21 cellular contexts compared by ENCODE assay signal in genomic region chr10:32271617-32272016, GRCh38.
DNase-seq lines count a peak whose midpoint lies in the region; ATAC-seq, FAIRE-seq and TF ChIP-seq lines count a peak whose summit lies in the region.
"Had no signal": no experiment of that assay in that cellular context is flagged by ENCODE, and none has a peak within 500 bp of the region (broad histone marks: within the 10 kb centered on the region; RNA-seq: fewer than 3 reads in every experiment).

No MANE protein-coding gene starts in this region.

- peaks cover 2% of the 10 kb centered on the region for H3K4me1 Mint-ChIP-seq in activated CD4-positive, alpha-beta memory T cell treated with anti-CD3 and anti-CD28 coated beads, Interleukin-2, amount 10 ng/mL, durations not matched to agents 7 days and 5 days

- H3K27ac ChIP-seq in IMR-90 (ENCODE audit: insufficient read depth, low read length) (no peak overlapping the region), body of pancreas (no peak overlapping the region)
- H3K27ac ChIP-seq: coronary artery, right lobe of liver had no signal

- no peaks in the 10 kb centered on the region for H3K27me3 Mint-ChIP-seq in activated CD4-positive, alpha-beta memory T cell treated with anti-CD3 and anti-CD28 coated beads, Interleukin-2, amount 10 ng/mL, durations not matched to agents 7 days and 5 days

- no peak overlapping the region for H3K4ac ChIP-seq in IMR-90 (ENCODE audit: low read depth, low read length)

- ATAC-seq in IMR-90 (ENCODE audit: low read depth) (no peak), body of pancreas (peak; percentile 45)
- ATAC-seq: left ventricle myocardium superior had no signal

- H3K36me3 ChIP-seq in IMR-90 (ENCODE audit: control insufficient read depth, insufficient read depth, low read length) (peaks cover 35% of the 10 kb centered on the region), body of pancreas (replicated peaks in 1 of 2; ENCODE audit: insufficient read depth in 1 of 2, low read depth in 2 of 2) (peaks cover 6 to 19% of the 10 kb centered on the region in 2 donors)

- no TSS peak for BruUV-seq in IMR-90 (replicated peaks; lab: Mats Ljungman, UMichigan)

- H4K20me1 ChIP-seq in IMR-90 (ENCODE audit: insufficient read depth, low read length) = peaks cover 3% of the 10 kb centered on the region; the same call in 1 of the 2 replicates

- H2BK20ac ChIP-seq in IMR-90 (ENCODE audit: low read depth, low read length) = no peak overlapping the region

- no peak overlapping the region for H4K5ac ChIP-seq in IMR-90 (ENCODE audit: low read depth, low read length)

- no peak for TF ChIP-seq POLR2A in IMR-90 (IDR thresholded peaks at IDR 0.05; ENCODE audit: low read depth, low read length)
- TF ChIP-seq POLR2A in body of pancreas (IDR thresholded peaks at IDR 0.05) = no peak

- no peaks in the 10 kb centered on the region for H3K9me3 Mint-ChIP-seq in activated CD4-positive, alpha-beta memory T cell treated with anti-CD3 and anti-CD28 coated beads, Interleukin-2, amount 10 ng/mL, durations not matched to agents 7 days and 5 days

- H2BK15ac ChIP-seq in IMR-90 (ENCODE audit: low read depth, low read length) = no peak overlapping the region

- no peak overlapping the region for H3K27ac Mint-ChIP-seq in activated CD4-positive, alpha-beta memory T cell treated with anti-CD3 and anti-CD28 coated beads, Interleukin-2, amount 10 ng/mL, durations not matched to agents 7 days and 5 days

- no peak overlapping the region for H4K8ac ChIP-seq in IMR-90 (ENCODE audit: low read depth in 2 of 2, low read length in 2 of 2)

- H3K18ac ChIP-seq in IMR-90 (ENCODE audit: low read depth, low read length) = no peak overlapping the region

- no peak overlapping the region for H4K91ac ChIP-seq in IMR-90 (ENCODE audit: insufficient read depth, low read depth, low read length)

- no peak overlapping the region for H2AFZ ChIP-seq in IMR-90 (replicated peaks; ENCODE audit: low read length, poor library complexity)

- H3K23ac ChIP-seq in IMR-90 (ENCODE audit: low read depth, low read length) = no peak overlapping the region

- H2AK5ac ChIP-seq in IMR-90 (ENCODE audit: low read depth, low read length) = no peak overlapping the region

- dilution Hi-C loops in IMR-90 (cut with HindIII; ENCODE audit: low sequenced_read_pairs, unreplicated experiment) = no loop called here

- no peak overlapping the region for H3K4me3 ChIP-seq in AG09309 (ENCODE audit: control insufficient read depth, low read depth, low read length)
- no peak overlapping the region for H3K4me3 ChIP-seq in IMR-90 (ENCODE audit: insufficient read depth, low read depth, low read length)
- no peak overlapping the region for H3K4me3 ChIP-seq in body of pancreas
- H3K4me3 ChIP-seq in fibroblast of the aortic adventitia (ENCODE audit: low read depth, low read length) = no peak overlapping the region
- H3K4me3 ChIP-seq: coronary artery, right lobe of liver had no signal

- CTCF ChIA-PET in IMR-90 (lab: Yijun Ruan, JAX) = interaction anchor here (0.6 kb wide), 1 partner anchor 592 kb away, joined by 3 read pairs; no protein-coding TSS in a partner anchor
- CTCF ChIA-PET in activated CD4-positive, alpha-beta memory T cell treated with anti-CD3 and anti-CD28 coated beads, Interleukin-2, amount 10 ng/mL, durations not matched to agents 7 days and 5 days (lab: Charles Lee) = no interaction called here

- H3K4me1 ChIP-seq in IMR-90 (ENCODE audit: control insufficient read depth, insufficient read depth, low read length) (peaks cover 2% of the 10 kb centered on the region; the same call in 1 of the 2 replicates), body of pancreas (peaks cover 12% of the 10 kb centered on the region)
- H3K4me1 ChIP-seq: right lobe of liver had no signal

- H2AK9ac ChIP-seq in IMR-90 (replicated peaks; ENCODE audit: low read depth, low read length, poor library complexity) = no peak overlapping the region

- no peak overlapping the region for H3K56ac ChIP-seq in IMR-90 (ENCODE audit: extremely low read depth, insufficient read depth, low read length)

- FAIRE-seq in urothelium cell line (lab: Jason Lieb, UNC) = no peak
- FAIRE-seq: endothelial cell of umbilical vein had no signal

- POLR2A ChIA-PET in IMR-90 (lab: Charles Lee; ENCODE audit: unreplicated experiment) = no interaction called here
- POLR2A ChIA-PET in activated CD4-positive, alpha-beta memory T cell treated with anti-CD3 and anti-CD28 coated beads, Interleukin-2, amount 10 ng/mL, durations not matched to agents 7 days and 5 days (lab: Charles Lee) = no interaction called here

- in situ Hi-C loops in IMR-90 (cut with MboI; ENCODE audit: low sequenced_read_pairs) = no loop called here

- intact Hi-C loops in IMR-90 (cut with micrococcal nuclease) = loop anchor here (5.0 kb wide), 1 partner anchor 76 kb away; the partner anchor contains the start of gene EPC1
- intact Hi-C loops in body of pancreas (cut with DNase I) = no loop called here

- peaks cover 6 to 19% of the 10 kb centered on the region in 2 experiments for H3K79me1 ChIP-seq in IMR-90 (ENCODE audit: low read depth in 1 of 2, low read length in 2 of 2)

- H3K36me3 Mint-ChIP-seq in activated CD4-positive, alpha-beta memory T cell treated with anti-CD3 and anti-CD28 coated beads, Interleukin-2, amount 10 ng/mL, durations not matched to agents 7 days and 5 days (ENCODE audit: low read depth) = peaks cover 65% of the 10 kb centered on the region

- H2BK5ac ChIP-seq in IMR-90 (ENCODE audit: low read depth, low read length, poor library complexity, severe bottlenecking) = no peak overlapping the region

- TF ChIP-seq CTCF in AG09309 (IDR thresholded peaks at IDR 0.05; ENCODE audit: control insufficient read depth, insufficient read depth, low read depth, low read length, missing control alignments) = no peak
- TF ChIP-seq CTCF in IMR-90 (conservative IDR thresholded peaks at IDR 0.05; ENCODE audit: low read depth, low read length) = no peak
- no peak for TF ChIP-seq CTCF in body of pancreas (IDR thresholded peaks at IDR 0.05)
- TF ChIP-seq CTCF in fibroblast of the aortic adventitia (IDR thresholded peaks at IDR 0.05; ENCODE audit: insufficient read depth, low read length) = no peak

- H3K9ac ChIP-seq in IMR-90 (ENCODE audit: low read depth, low read length) = no peak overlapping the region

- no peak overlapping the region for H3K4me3 Mint-ChIP-seq in activated CD4-positive, alpha-beta memory T cell treated with anti-CD3 and anti-CD28 coated beads, Interleukin-2, amount 10 ng/mL, durations not matched to agents 7 days and 5 days

- no peak overlapping the region for H2BK120ac ChIP-seq in IMR-90 (ENCODE audit: low read depth, low read length)

- WGBS in IMR-90 (ENCODE audit: extremely low coverage in 2 of 2, insufficient read length in 1 of 2), 2 experiments = 90% methylated on average over 2 of the region's 3 CpGs; no CpG with 5 or more reads in 1 of the 2 experiments
- WGBS in body of pancreas, 2 donors = 40 to 59% methylated on average over 3 of the region's 3 CpGs

- no peak overlapping the region for H3K4me2 ChIP-seq in IMR-90 (ENCODE audit: low read depth, low read length)

- DNase-seq in AG09309 (ENCODE audit: low read depth) = peak; percentile 8
- DNase-seq in IMR-90 = peak; percentile 64
- DNase-seq in body of pancreas = peak in 2 of 4 donors; percentile 51 to 53
- DNase-seq in fibroblast of the aortic adventitia (ENCODE audit: low read depth) = peak; percentile 35
- no peak for DNase-seq in medulla oblongata (ENCODE audit: extremely low spot score)
- DNase-seq in activated CD4-positive, alpha-beta memory T cell treated with anti-CD3 and anti-CD28 coated beads, Interleukin-2, amount 10 ng/mL, durations not matched to agents 7 days and 5 days = no peak
- DNase-seq in NCI-H187 (lab: John Stamatoyannopoulos, UW) = no peak
- DNase-seq in urothelium cell line (ENCODE audit: low spot score) = no peak
- DNase-seq: activated effector memory CD4-positive, alpha-beta T cell treated with Interleukin-2 at 50 U/mL for 16 hours; AML-193; amygdala; COR-L47; glutamatergic neuron; left ventricle myocardium superior; NCI-H2029; nucleus accumbens; right lobe of liver; Right ventricle myocardium superior; substantia nigra had no signal

- H3K9me1 ChIP-seq in IMR-90 (ENCODE audit: insufficient read depth, low read length) = peaks cover 3% of the 10 kb centered on the region; the same call in 1 of the 2 replicates

- no peak for TF ChIP-seq RAD21 in IMR-90 (IDR thresholded peaks at IDR 0.05; ENCODE audit: low read length)

- H3K9me3 ChIP-seq in IMR-90 (ENCODE audit: control insufficient read depth, insufficient read depth, low read length) (no peaks in the 10 kb centered on the region), body of pancreas (no peaks in the 10 kb centered on the region)
- H3K9me3 ChIP-seq: right lobe of liver had no signal

- no peak overlapping the region for H3K14ac ChIP-seq in IMR-90 (replicated peaks; ENCODE audit: low read depth, low read length)

- H3K27me3 ChIP-seq in IMR-90 (ENCODE audit: control insufficient read depth, insufficient read depth, low read length) = no peaks in the 10 kb centered on the region
- H3K27me3 ChIP-seq in body of pancreas = no peaks in the 10 kb centered on the region
- H3K27me3 ChIP-seq: right lobe of liver had no signal

TF ChIP-seq in IMR-90, 13 proteins besides CTCF, POLR2A, EP300 and RAD21:
- TF ChIP-seq RFX5 (IDR thresholded peaks at IDR 0.05; ENCODE audit: low read depth, low read length) (no peak), FOS (IDR thresholded peaks at IDR 0.05; ENCODE audit: low read depth, low read length) (no peak), BHLHE40 (IDR thresholded peaks at IDR 0.05; ENCODE audit: low read depth, low read length) (no peak), CEBPB (IDR thresholded peaks at IDR 0.05; ENCODE audit: low read depth, low read length) (no peak), MXI1 (IDR thresholded peaks at IDR 0.05; ENCODE audit: borderline replicate concordance, low read depth, low read length) (no peak), NFE2L2 (IDR thresholded peaks at IDR 0.05; ENCODE audit: low read depth, low read length) (no peak), CHD1 (IDR thresholded peaks at IDR 0.05; ENCODE audit: low read depth, low read length) (no peak), SMC3 (IDR thresholded peaks at IDR 0.05; ENCODE audit: low read depth, low read length) (no peak)
TF ChIP-seq in IMR-90: peak in this region for 0.

Comparison
In these comparisons a context has a peak if more than half of its experiments do, and no peak if none do; other contexts are left out.
1. DNase-seq: peak in AG09309 (single experiment), IMR-90 (single experiment) and fibroblast of the aortic adventitia (single experiment); none in medulla oblongata (single experiment), activated CD4-positive, alpha-beta memory T cell treated with anti-CD3 and anti-CD28 coated beads, Interleukin-2, amount 10 ng/mL, durations not matched to agents 7 days and 5 days (single experiment), NCI-H187 (0 of 2) and urothelium cell line (single experiment).